In the genomic region with DNA sequence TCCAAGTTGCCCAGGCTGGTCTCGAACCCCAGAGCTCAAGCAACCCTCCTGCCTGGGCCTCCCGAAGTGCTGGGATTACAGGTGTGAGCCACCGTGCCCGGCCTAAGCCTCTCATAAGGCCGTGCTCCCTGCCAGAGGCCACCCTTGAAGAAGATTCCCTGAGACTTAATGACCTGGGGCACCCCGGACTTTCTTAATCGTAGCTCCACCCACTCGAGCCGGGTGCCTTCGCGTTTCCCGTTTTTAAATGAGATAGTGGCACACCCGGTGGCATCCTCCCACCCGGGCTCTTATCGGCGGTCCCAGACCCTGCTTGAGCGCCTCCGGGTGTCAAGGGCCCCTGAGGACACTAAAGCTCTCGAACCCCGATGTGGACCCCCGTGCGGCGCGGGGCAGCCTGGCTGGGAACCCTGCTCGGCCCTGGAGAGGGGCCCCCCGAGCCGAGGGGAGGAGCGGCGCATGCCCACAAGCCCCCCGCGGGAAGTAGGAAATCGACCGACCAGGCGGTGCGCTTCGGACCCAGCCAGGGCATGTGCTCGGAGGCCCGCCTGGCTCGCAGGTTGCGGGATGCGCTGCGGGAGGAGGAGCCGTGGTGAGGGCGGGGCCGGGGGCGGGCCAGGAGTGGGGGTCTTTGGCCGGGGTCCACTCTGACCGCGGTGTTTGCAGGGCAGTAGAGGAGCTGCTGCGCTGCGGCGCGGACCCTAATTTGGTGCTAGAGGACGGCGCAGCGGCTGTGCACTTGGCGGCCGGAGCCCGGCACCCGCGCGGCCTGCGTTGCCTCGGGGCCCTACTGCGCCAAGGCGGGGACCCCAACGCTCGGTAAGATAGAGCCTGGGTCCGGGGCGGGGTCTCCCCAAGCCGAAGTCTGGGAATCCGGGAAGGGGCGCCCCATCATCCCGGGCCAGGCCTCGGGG, we compare ENCODE assay signal across 1 cellular context.
TF ChIP-seq lines count a peak whose summit lies in the region.

A gene with protein sequence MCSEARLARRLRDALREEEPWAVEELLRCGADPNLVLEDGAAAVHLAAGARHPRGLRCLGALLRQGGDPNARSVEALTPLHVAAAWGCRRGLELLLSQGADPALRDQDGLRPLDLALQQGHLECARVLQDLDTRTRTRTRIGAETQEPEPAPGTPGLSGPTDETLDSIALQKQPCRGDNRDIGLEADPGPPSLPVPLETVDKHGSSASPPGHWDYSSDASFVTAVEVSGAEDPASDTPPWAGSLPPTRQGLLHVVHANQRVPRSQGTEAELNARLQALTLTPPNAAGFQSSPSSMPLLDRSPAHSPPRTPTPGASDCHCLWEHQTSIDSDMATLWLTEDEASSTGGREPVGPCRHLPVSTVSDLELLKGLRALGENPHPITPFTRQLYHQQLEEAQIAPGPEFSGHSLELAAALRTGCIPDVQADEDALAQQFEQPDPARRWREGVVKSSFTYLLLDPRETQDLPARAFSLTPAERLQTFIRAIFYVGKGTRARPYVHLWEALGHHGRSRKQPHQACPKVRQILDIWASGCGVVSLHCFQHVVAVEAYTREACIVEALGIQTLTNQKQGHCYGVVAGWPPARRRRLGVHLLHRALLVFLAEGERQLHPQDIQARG (plus strand): TSS at position 511 of the 914 bp plus-strand sequence. CDS start 20 bp downstream, at position 531.

TF ChIP-seq in GM12878, 131 proteins besides CTCF, POLR2A, EP300 and RAD21 (continues in another document):
- TF ChIP-seq KDM1A (IDR thresholded peaks at IDR 0.05; ENCODE audit: borderline replicate concordance) (no peak), PML (IDR thresholded peaks at IDR 0.05; ENCODE audit: low read length) (no peak), RUNX3 (IDR thresholded peaks at IDR 0.05; ENCODE audit: low read length) (no peak), MTA3 (IDR thresholded peaks at IDR 0.05; ENCODE audit: borderline replicate concordance, low read length) (no peak), HCFC1 (IDR thresholded peaks at IDR 0.05; ENCODE audit: low read length) (no peak), RCOR1 (conservative IDR thresholded peaks at IDR 0.05; ENCODE audit: low read depth, low read length) (no peak), ZNF207 (IDR thresholded peaks at IDR 0.05; ENCODE audit: borderline replicate concordance) (0 out of 2 replicates have a peak, but pooled peaks have one; percentile 30), SUPT20H (IDR thresholded peaks at IDR 0.05; ENCODE audit: borderline replicate concordance, control insufficient read depth, low read depth, low read length) (no peak), FOXM1 (IDR thresholded peaks at IDR 0.05; ENCODE audit: low read depth, low read length) (no peak), CHD4 (IDR thresholded peaks at IDR 0.05) (no peak), ZSCAN29 (IDR thresholded peaks at IDR 0.05) (no peak), NBN (IDR thresholded peaks at IDR 0.05) (0 out of 2 replicates have a peak, but pooled peaks have one; percentile 22), POLR2AphosphoS2 (IDR thresholded peaks at IDR 0.05; ENCODE audit: low read depth, low read length) (no peak), CBX5 (IDR thresholded peaks at IDR 0.05; ENCODE audit: low read depth) (no peak), HSF1 (IDR thresholded peaks at IDR 0.05; ENCODE audit: low read depth, low read length) (no peak), FOS (IDR thresholded peaks at IDR 0.05; ENCODE audit: borderline replicate concordance, extremely low read depth, insufficient read length) (no peak), STAT3 (IDR thresholded peaks at IDR 0.05; ENCODE audit: low read depth, low read length) (no peak), ZZZ3 (IDR thresholded peaks at IDR 0.05; ENCODE audit: control insufficient read depth, insufficient read length, low read depth) (no peak), MYC (IDR thresholded peaks at IDR 0.05; ENCODE audit: insufficient read depth, insufficient read length, insufficient replicate concordance, low read length, severe bottlenecking) (no peak), ZBED1 (IDR thresholded peaks at IDR 0.05; ENCODE audit: borderline replicate concordance) (no peak), SRF (IDR thresholded peaks at IDR 0.05; ENCODE audit: low read depth in 2 of 2, low read length in 2 of 2) (no peak), YY1 (IDR thresholded peaks at IDR 0.05; ENCODE audit: low read depth, low read length) (no peak), POLR2AphosphoS5 (IDR thresholded peaks at IDR 0.05; ENCODE audit: low read length) (no peak), ZNF384 (IDR thresholded peaks at IDR 0.05; ENCODE audit: borderline replicate concordance, low read depth, low read length) (no peak), RB1 (IDR thresholded peaks at IDR 0.05; ENCODE audit: borderline replicate concordance) (no peak), TBL1XR1 (IDR thresholded peaks at IDR 0.05; ENCODE audit: low read depth, low read length) (no peak), BMI1 (IDR thresholded peaks at IDR 0.05; ENCODE audit: borderline replicate concordance) (no peak), SUZ12 (IDR thresholded peaks at IDR 0.05; ENCODE audit: unreplicated experiment) (no peak), PAX5 (IDR thresholded peaks at IDR 0.05; ENCODE audit: borderline replicate concordance, low read depth, low read length) (no peak), TCF3 (IDR thresholded peaks at IDR 0.05; ENCODE audit: borderline replicate concordance, insufficient read depth, low read depth, low read length) (no peak), NFIC (IDR thresholded peaks at IDR 0.05; ENCODE audit: low read depth, low read length) (no peak), IKZF1 (conservative IDR thresholded peaks at IDR 0.05) (peak; percentile 56), MAX (IDR thresholded peaks at IDR 0.05; ENCODE audit: low read depth, low read length) (peak; percentile 87), CBFB (IDR thresholded peaks at IDR 0.05; ENCODE audit: low read depth) (no peak), PKNOX1 (IDR thresholded peaks at IDR 0.05) (no peak), HDAC6 (IDR thresholded peaks at IDR 0.05; ENCODE audit: unreplicated experiment) (no peak), MLLT1 (IDR thresholded peaks at IDR 0.05) (no peak), HDGF (IDR thresholded peaks at IDR 0.05) (no peak), EED (IDR thresholded peaks at IDR 0.05; ENCODE audit: low read depth) (no peak), TCF12 (IDR thresholded peaks at IDR 0.05; ENCODE audit: low read depth, low read length) (no peak), USF2 (IDR thresholded peaks at IDR 0.05; ENCODE audit: borderline replicate concordance, low read depth, low read length) (no peak), PAX8 (IDR thresholded peaks at IDR 0.05) (no peak)
- TF ChIP-seq, protein P1, sequence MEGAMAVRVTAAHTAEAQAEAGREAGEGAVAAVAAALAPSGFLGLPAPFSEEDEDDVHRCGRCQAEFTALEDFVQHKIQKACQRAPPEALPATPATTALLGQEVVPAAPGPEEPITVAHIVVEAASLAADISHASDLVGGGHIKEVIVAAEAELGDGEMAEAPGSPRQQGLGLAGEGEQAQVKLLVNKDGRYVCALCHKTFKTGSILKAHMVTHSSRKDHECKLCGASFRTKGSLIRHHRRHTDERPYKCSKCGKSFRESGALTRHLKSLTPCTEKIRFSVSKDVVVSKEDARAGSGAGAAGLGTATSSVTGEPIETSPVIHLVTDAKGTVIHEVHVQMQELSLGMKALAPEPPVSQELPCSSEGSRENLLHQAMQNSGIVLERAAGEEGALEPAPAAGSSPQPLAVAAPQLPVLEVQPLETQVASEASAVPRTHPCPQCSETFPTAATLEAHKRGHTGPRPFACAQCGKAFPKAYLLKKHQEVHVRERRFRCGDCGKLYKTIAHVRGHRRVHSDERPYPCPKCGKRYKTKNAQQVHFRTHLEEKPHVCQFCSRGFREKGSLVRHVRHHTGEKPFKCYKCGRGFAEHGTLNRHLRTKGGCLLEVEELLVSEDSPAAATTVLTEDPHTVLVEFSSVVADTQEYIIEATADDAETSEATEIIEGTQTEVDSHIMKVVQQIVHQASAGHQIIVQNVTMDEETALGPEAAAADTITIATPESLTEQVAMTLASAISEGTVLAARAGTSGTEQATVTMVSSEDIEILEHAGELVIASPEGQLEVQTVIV (IDR thresholded peaks at IDR 0.05; ENCODE audit: borderline replicate concordance, partially characterized antibody) = no peak
- TF ChIP-seq, protein P2, sequence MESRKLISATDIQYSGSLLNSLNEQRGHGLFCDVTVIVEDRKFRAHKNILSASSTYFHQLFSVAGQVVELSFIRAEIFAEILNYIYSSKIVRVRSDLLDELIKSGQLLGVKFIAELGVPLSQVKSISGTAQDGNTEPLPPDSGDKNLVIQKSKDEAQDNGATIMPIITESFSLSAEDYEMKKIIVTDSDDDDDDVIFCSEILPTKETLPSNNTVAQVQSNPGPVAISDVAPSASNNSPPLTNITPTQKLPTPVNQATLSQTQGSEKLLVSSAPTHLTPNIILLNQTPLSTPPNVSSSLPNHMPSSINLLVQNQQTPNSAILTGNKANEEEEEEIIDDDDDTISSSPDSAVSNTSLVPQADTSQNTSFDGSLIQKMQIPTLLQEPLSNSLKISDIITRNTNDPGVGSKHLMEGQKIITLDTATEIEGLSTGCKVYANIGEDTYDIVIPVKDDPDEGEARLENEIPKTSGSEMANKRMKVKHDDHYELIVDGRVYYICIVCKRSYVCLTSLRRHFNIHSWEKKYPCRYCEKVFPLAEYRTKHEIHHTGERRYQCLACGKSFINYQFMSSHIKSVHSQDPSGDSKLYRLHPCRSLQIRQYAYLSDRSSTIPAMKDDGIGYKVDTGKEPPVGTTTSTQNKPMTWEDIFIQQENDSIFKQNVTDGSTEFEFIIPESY (IDR thresholded peaks at IDR 0.05) = no peak
- TF ChIP-seq, protein P3, sequence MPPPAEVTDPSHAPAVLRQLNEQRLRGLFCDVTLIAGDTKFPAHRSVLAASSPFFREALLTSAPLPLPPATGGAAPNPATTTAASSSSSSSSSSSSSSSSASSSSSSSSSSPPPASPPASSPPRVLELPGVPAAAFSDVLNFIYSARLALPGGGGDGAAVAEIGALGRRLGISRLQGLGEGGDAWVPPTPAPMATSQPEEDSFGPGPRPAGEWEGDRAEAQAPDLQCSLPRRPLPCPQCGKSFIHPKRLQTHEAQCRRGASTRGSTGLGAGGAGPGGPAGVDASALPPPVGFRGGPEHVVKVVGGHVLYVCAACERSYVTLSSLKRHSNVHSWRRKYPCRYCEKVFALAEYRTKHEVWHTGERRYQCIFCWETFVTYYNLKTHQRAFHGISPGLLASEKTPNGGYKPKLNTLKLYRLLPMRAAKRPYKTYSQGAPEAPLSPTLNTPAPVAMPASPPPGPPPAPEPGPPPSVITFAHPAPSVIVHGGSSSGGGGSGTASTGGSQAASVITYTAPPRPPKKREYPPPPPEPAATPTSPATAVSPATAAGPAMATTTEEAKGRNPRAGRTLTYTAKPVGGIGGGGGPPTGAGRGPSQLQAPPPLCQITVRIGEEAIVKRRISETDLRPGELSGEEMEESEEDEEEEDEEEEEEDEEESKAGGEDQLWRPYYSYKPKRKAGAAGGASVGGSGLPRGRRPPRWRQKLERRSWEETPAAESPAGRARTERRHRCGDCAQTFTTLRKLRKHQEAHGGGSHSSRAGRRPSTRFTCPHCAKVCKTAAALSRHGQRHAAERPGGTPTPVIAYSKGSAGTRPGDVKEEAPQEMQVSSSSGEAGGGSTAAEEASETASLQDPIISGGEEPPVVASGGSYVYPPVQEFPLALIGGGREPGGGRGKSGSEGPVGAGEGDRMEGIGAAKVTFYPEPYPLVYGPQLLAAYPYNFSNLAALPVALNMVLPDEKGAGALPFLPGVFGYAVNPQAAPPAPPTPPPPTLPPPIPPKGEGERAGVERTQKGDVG (CRISPR knock-in tag; IDR thresholded peaks at IDR 0.05) = no peak
- TF ChIP-seq, protein P4, sequence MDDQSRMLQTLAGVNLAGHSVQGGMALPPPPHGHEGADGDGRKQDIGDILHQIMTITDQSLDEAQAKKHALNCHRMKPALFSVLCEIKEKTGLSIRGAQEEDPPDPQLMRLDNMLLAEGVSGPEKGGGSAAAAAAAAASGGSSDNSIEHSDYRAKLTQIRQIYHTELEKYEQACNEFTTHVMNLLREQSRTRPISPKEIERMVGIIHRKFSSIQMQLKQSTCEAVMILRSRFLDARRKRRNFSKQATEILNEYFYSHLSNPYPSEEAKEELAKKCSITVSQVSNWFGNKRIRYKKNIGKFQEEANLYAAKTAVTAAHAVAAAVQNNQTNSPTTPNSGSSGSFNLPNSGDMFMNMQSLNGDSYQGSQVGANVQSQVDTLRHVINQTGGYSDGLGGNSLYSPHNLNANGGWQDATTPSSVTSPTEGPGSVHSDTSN (IDR thresholded peaks at IDR 0.05; ENCODE audit: insufficient replicate concordance, low read depth, low read length) = no peak
